8 cellular contexts compared by ENCODE assay signal in genomic region chr4:48779095-48779997, GRCh38. TPM values are rescaled to one million over a fixed set of nuclear protein-coding genes. Genes with fewer than 3 reads are reported as not detected.
DNase-seq lines count a peak whose midpoint lies in the region; ATAC-seq lines count a peak whose summit lies in the region.

No MANE protein-coding gene starts in this region.

- peak; percentile 65 for DNase-seq in EL
- peak; percentile 55 for DNase-seq in HT1080 (ENCODE audit: low read depth)
- DNase-seq in T-cell: peak; percentile 54 to 80 (median 68)
- DNase-seq in anterior cingulate cortex (lab: John Stamatoyannopoulos, UW): peak in 55 of 58 donors; percentile 13 to 81 (median 61)
- DNase-seq in hepatic stellate cell (ENCODE audit: low spot score): peak; percentile 52
- DNase-seq in retina: peak; percentile 90
- no peak for DNase-seq in NCI-H446 treated with DMSO at 0.1 percent for 48 hours (lab: John Stamatoyannopoulos, UW)

- ATAC-seq in GM21367 (IDR thresholded peaks at IDR 0.05; ENCODE audit: unreplicated experiment): peak; percentile 41
- ATAC-seq in T-cell (replicated peaks in 1 of 4): peak; percentile 38 to 52 (median 46)

- no peaks in the 10 kb centered on the region for H3K36me3 Mint-ChIP-seq in T-cell

- no peaks in the 10 kb centered on the region for H3K27me3 Mint-ChIP-seq in T-cell

- H3K4me1 Mint-ChIP-seq in T-cell: peaks cover 52 to 54% (median 53%) of the 10 kb centered on the region in 3 donors

- peak overlapping the region; percentile 75 to 94 (median 90) for H3K4me3 Mint-ChIP-seq in T-cell

- H3K27ac Mint-ChIP-seq in T-cell: peak overlapping the region; percentile 89 to 94

- POLR2A ChIA-PET in T-cell (lab: Charles Lee): interaction anchor here (0.6 to 0.8 kb wide), 4 partner anchors 10 to 58 kb away, joined by 3 to 9 read pairs (median 4); no protein-coding TSS in a partner anchor

- no peaks in the 10 kb centered on the region for H3K9me3 Mint-ChIP-seq in T-cell

- CTCF ChIA-PET in T-cell (lab: Charles Lee): interaction anchor here (1.1 to 3.6 kb wide), 4 partner anchors 52 to 200 kb away, joined by 3 to 15 read pairs (median 4); partner anchors contain the start of genes OCIAD1 (in 1 of the 2) and OCIAD2 (in 1 of the 2)

RNA-seq across cellular contexts. Expression of gene FRYL, which starts 0.7 kb away (rescaled TPM):
- total RNA-seq in HT1080 (2014; rRNA removed; shearing (Covaris generic)): 34.5 and 37.3 TPM in 2 replicates
- 17.2 and 21.1 TPM in 2 replicates for polyA plus RNA-seq in HT1080 (2015; cell fraction: cytosol; rRNA removed)
- 91.1 and 94.9 TPM in 2 replicates for polyA plus RNA-seq in HT1080 (2015; cell fraction: nucleus; rRNA removed)
- 100 to 1,000 TPM in 4 of 5 donors, 10 to 100 TPM in 1; 86.3 to 143 (median 111) TPM for total RNA-seq in T-cell

RNA-seq across cellular contexts. Expression of gene OCIAD1, which starts 51.5 kb away (rescaled TPM):
- 109 and 118 TPM in 2 replicates for total RNA-seq in HT1080 (2014; rRNA removed; shearing (Covaris generic))
- 156 and 205 TPM in 2 replicates for polyA plus RNA-seq in HT1080 (2015; cell fraction: cytosol; rRNA removed)
- 214 and 255 TPM in 2 replicates for polyA plus RNA-seq in HT1080 (2015; cell fraction: nucleus; rRNA removed)
- total RNA-seq in T-cell: 100 to 1,000 TPM in 4 of 5 donors, 10 to 100 TPM in 1; 88.1 to 113 (median 106) TPM
